In genomic region chr10:128816726-128817125, GRCh38 we compare ENCODE assay signal across 3 cellular contexts.
"Had no signal": no experiment of that assay in that cellular context is flagged by ENCODE, and none has a peak within 500 bp of the region (broad histone marks: within the 10 kb centered on the region; RNA-seq: fewer than 3 reads in every experiment).

No MANE protein-coding gene starts in this region.

- DNase-seq: GDM1, GF-D8 had no signal

- ATAC-seq: GM12878 had no signal
